Comparison of ENCODE assay signal across 8 cellular contexts in genomic region chr11:14974723-14975587, GRCh38. TPM values are rescaled to one million over a fixed set of nuclear protein-coding genes. Genes with fewer than 3 reads are reported as not detected.
DNase-seq lines count a peak whose midpoint lies in the region; ATAC-seq and TF ChIP-seq lines count a peak whose summit lies in the region.

No MANE protein-coding gene starts in this region.

- TF ChIP-seq CTCF in fibroblast of villous mesenchyme (IDR thresholded peaks at IDR 0.05; ENCODE audit: insufficient read depth, low read depth, low read length): peak; percentile 68

- H3K9me3 Mint-ChIP-seq in activated T-cell treated with anti-CD3 and anti-CD28 coated beads, Interleukin-2, amount 50 U/mL, for 24 hours: no peaks in the 10 kb centered on the region

- peak overlapping the region; percentile 75 for H3K4me3 Mint-ChIP-seq in activated T-cell treated with anti-CD3 and anti-CD28 coated beads, Interleukin-2, amount 50 U/mL, for 24 hours

- H3K27ac Mint-ChIP-seq in activated T-cell treated with anti-CD3 and anti-CD28 coated beads, Interleukin-2, amount 50 U/mL, for 24 hours: no peak overlapping the region

- peaks cover 35% of the 10 kb centered on the region for H3K4me1 Mint-ChIP-seq in activated T-cell treated with anti-CD3 and anti-CD28 coated beads, Interleukin-2, amount 50 U/mL, for 24 hours (ENCODE audit: low read depth)

- no peaks in the 10 kb centered on the region for H3K36me3 Mint-ChIP-seq in activated T-cell treated with anti-CD3 and anti-CD28 coated beads, Interleukin-2, amount 50 U/mL, for 24 hours (ENCODE audit: low read depth)

- ATAC-seq in GM21423 (IDR thresholded peaks at IDR 0.05; ENCODE audit: unreplicated experiment): peak; percentile 51

- peak; percentile 48 for DNase-seq in AG20443 (ENCODE audit: low spot score)
- peak; percentile 58 for DNase-seq in NCI-H460 (ENCODE audit: extremely low read depth, low read depth)
- DNase-seq in activated T-cell treated with anti-CD3 and anti-CD28 coated beads, Interleukin-2, amount 50 U/mL, for 24 hours: peak; percentile 77
- DNase-seq in fibroblast of villous mesenchyme (ENCODE audit: low read depth): peak; percentile 20
- DNase-seq in pons (ENCODE audit: low spot score): peak; percentile 18
- no peak for DNase-seq in NCI-H2171 (lab: John Stamatoyannopoulos, UW)
- DNase-seq in NCI-H187 (lab: John Stamatoyannopoulos, UW): no peak

- peaks cover 73% of the 10 kb centered on the region for H3K27me3 Mint-ChIP-seq in activated T-cell treated with anti-CD3 and anti-CD28 coated beads, Interleukin-2, amount 50 U/mL, for 24 hours

- H3K4me3 ChIP-seq in fibroblast of villous mesenchyme (ENCODE audit: low read depth, low read length): no peak overlapping the region

RNA-seq across cellular contexts. Expression of gene CALCA, which starts 2.8 kb away (rescaled TPM):
- total RNA-seq in NCI-H460 (2014; rRNA removed; shearing (Covaris generic)): 0.29 and 1.3 TPM in 2 replicates
- polyA plus RNA-seq in NCI-H460 (2014; cell fraction: nucleus; rRNA removed): 0.14 TPM in 1 of 2 replicates, not detected in the other
- total RNA-seq in fibroblast of villous mesenchyme: not detected in 2 replicates

Comparison
In these comparisons a context has a peak if more than half of its experiments do, and no peak if none do; other contexts are left out.
1. DNase-seq: peak in AG20443 (single experiment), NCI-H460 (single experiment), activated T-cell treated with anti-CD3 and anti-CD28 coated beads, Interleukin-2, amount 50 U/mL, for 24 hours (single experiment), fibroblast of villous mesenchyme (single experiment) and pons (single experiment); none in NCI-H2171 (single experiment) and NCI-H187 (0 of 2).